1 cellular context compared by ENCODE assay signal in the genomic region with DNA sequence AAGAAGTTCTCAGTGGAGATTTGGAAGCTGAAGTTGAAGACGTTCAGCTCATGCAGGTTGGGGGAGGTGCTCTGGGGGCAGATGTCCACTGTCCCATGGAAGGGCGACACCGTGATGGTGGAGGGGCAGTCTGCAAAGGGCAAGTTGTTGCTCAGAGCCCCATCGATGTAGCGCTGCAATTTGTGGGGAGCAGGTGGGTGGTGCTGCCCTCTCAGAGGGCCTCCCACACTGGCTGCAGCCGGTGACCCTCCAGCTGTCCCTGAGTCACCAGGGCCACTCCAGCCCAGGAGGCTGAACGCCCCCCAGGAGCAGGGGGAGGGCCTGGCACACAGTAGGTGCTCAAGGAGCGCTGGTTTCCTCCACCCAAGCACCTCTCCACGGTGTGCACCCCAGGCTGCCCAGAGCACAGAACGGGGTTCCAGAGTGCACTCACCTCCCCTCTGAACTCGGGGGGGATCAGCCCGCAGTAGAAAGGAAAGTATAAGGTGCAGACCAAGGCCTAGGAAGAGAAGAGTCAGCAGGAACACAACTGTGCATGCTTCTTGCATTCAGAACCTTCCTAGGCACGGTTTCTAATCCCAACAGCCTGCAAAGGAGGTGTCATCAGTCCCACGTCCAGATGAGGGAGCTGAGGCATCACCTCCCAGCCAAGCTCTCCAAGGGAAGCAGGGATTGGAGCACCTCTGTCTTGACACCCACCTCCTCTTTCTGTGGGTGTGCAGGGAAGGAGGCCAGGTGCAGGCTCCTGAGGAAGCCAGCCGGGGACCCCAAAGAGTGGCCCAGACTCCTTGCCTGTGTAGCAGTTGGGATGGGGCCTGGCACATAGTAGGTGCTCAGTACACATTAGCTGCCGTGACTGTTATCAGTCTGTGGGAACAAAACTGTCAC.
TF ChIP-seq lines count a peak whose summit lies in the region.

No MANE protein-coding gene starts in this region.

TF ChIP-seq in HepG2, 621 proteins besides CTCF, POLR2A, EP300 and RAD21:
- no peak for TF ChIP-seq ZNF660 (CRISPR knock-in tag; IDR thresholded peaks at IDR 0.05; ENCODE audit: borderline replicate concordance, low read depth)
